Comparison of ENCODE assay signal across 1 cellular context in genomic region chr4:159002950-159003349, GRCh38.
TF ChIP-seq lines count a peak whose summit lies in the region.

No MANE protein-coding gene starts in this region.

TF ChIP-seq in HEK293, 187 proteins besides CTCF, POLR2A, EP300 and RAD21 (continued from another document):
- TF ChIP-seq ZBTB10 (tag by site-specific recombination; IDR thresholded peaks at IDR 0.05) (no peak), ZSCAN16 (tag by site-specific recombination; IDR thresholded peaks at IDR 0.05) (no peak)
TF ChIP-seq in HEK293: peak in this region for 3.
